8 cellular contexts compared by ENCODE assay signal in genomic region chr4:158769175-158769831, GRCh38. TPM values are rescaled to one million over a fixed set of nuclear protein-coding genes. Genes with fewer than 3 reads are reported as not detected.
A peak's percentile ranks its signal among the peaks of the same experiment; 100 is the strongest.
DNase-seq lines count a peak whose midpoint lies in the region; ATAC-seq and TF ChIP-seq lines count a peak whose summit lies in the region.

No MANE protein-coding gene starts in this region.

- H3K27ac Mint-ChIP-seq in activated T-helper 1 cell treated with anti-CD3 and anti-CD28 coated beads, Interleukin-12 subunit alpha, Interleukin-12 subunit beta, Interleukin-2, Interleukin-4 antibody, amounts not matched to agents 30 ng/mL and 10 ng/mL and 1 ng/mL, durations not matched to agents 14 hours and 24 hours and 36 hours, result peak overlapping the region; percentile 98
- H3K27ac Mint-ChIP-seq in neural crest cell (ENCODE audit: unreplicated experiment), result peak overlapping the region; percentile 96

- ATAC-seq in GM18498 (IDR thresholded peaks at IDR 0.05; ENCODE audit: unreplicated experiment), result peak; percentile 42
- ATAC-seq in HG02763 (IDR thresholded peaks at IDR 0.05; ENCODE audit: unreplicated experiment), result peak; percentile 31

- H3K36me3 Mint-ChIP-seq in activated T-helper 1 cell treated with anti-CD3 and anti-CD28 coated beads, Interleukin-12 subunit alpha, Interleukin-12 subunit beta, Interleukin-2, Interleukin-4 antibody, amounts not matched to agents 30 ng/mL and 10 ng/mL and 1 ng/mL, durations not matched to agents 14 hours and 24 hours and 36 hours (ENCODE audit: low read depth), result peaks cover 2% of the 10 kb centered on the region
- H3K36me3 Mint-ChIP-seq in neural crest cell (ENCODE audit: low read depth), result no peaks in the 10 kb centered on the region

- no peaks in the 10 kb centered on the region for H3K9me3 Mint-ChIP-seq in activated T-helper 1 cell treated with anti-CD3 and anti-CD28 coated beads, Interleukin-12 subunit alpha, Interleukin-12 subunit beta, Interleukin-2, Interleukin-4 antibody, amounts not matched to agents 30 ng/mL and 10 ng/mL and 1 ng/mL, durations not matched to agents 14 hours and 24 hours and 36 hours
- no peaks in the 10 kb centered on the region for H3K9me3 Mint-ChIP-seq in neural crest cell

- H3K4me3 ChIP-seq in fibroblast of mammary gland (ENCODE audit: control insufficient read depth, low read depth, low read length) (peak overlapping the region; percentile 85), thymus (ENCODE audit: low read length) (peak overlapping the region; percentile 91)

- H3K27ac ChIP-seq in thymus (ENCODE audit: low read depth), result peak overlapping the region; percentile 77

- no peaks in the 10 kb centered on the region for H3K9me3 ChIP-seq in thymus (ENCODE audit: control insufficient read depth)

- peaks cover 2% of the 10 kb centered on the region for H3K27me3 Mint-ChIP-seq in activated T-helper 1 cell treated with anti-CD3 and anti-CD28 coated beads, Interleukin-12 subunit alpha, Interleukin-12 subunit beta, Interleukin-2, Interleukin-4 antibody, amounts not matched to agents 30 ng/mL and 10 ng/mL and 1 ng/mL, durations not matched to agents 14 hours and 24 hours and 36 hours (ENCODE audit: insufficient read depth)
- no peaks in the 10 kb centered on the region for H3K27me3 Mint-ChIP-seq in neural crest cell (ENCODE audit: low read depth)

- TF ChIP-seq CTCF in fibroblast of mammary gland (conservative IDR thresholded peaks at IDR 0.05; ENCODE audit: control insufficient read depth, insufficient read depth, low read depth, low read length) (no peak), neural crest cell (conservative IDR thresholded peaks at IDR 0.05) (no peak)

- peaks cover 4% of the 10 kb centered on the region for H3K4me1 ChIP-seq in thymus (ENCODE audit: control insufficient read depth, insufficient read depth, low read length)

- DNase-seq in NOMO-1 treated with DMSO at 0.1 percent for 48 hours (lab: John Stamatoyannopoulos, UW; ENCODE audit: unreplicated experiment) (peak; percentile 18), fibroblast of mammary gland (ENCODE audit: low read depth) (peak; percentile 27), neural crest cell (ENCODE audit: low read depth, low spot score) (peak; percentile 47), NCI-H2107 (lab: John Stamatoyannopoulos, UW) (no peak)
- DNase-seq in activated T-helper 1 cell treated with anti-CD3 and anti-CD28 coated beads, Interleukin-12 subunit alpha, Interleukin-12 subunit beta, Interleukin-2, Interleukin-4 antibody, amounts not matched to agents 30 ng/mL and 10 ng/mL and 1 ng/mL, durations not matched to agents 14 hours and 24 hours and 36 hours (ENCODE audit: low spot score), result peak; percentile 41

- under 1% methylated on average over 47 of the region's 47 CpGs for WGBS in thymus

- H3K27me3 ChIP-seq in thymus (ENCODE audit: control insufficient read depth, insufficient read depth), result no peaks in the 10 kb centered on the region

- peak overlapping the region; percentile 100 for H3K4me3 Mint-ChIP-seq in activated T-helper 1 cell treated with anti-CD3 and anti-CD28 coated beads, Interleukin-12 subunit alpha, Interleukin-12 subunit beta, Interleukin-2, Interleukin-4 antibody, amounts not matched to agents 30 ng/mL and 10 ng/mL and 1 ng/mL, durations not matched to agents 14 hours and 24 hours and 36 hours
- peak overlapping the region; percentile 99 for H3K4me3 Mint-ChIP-seq in neural crest cell

- intact Hi-C loops in activated T-helper 1 cell treated with anti-CD3 and anti-CD28 coated beads, Interleukin-12 subunit alpha, Interleukin-12 subunit beta, Interleukin-2, Interleukin-4 antibody, amounts not matched to agents 30 ng/mL and 10 ng/mL and 1 ng/mL, durations not matched to agents 14 hours and 24 hours and 36 hours (cut with micrococcal nuclease), result loop anchor here (1.0 to 5.0 kb wide), 7 partner anchors 41 to 437 kb away; no protein-coding TSS in a partner anchor

- H3K36me3 ChIP-seq in thymus (ENCODE audit: control insufficient read depth, insufficient read depth), result no peaks in the 10 kb centered on the region

- H3K4me1 Mint-ChIP-seq in activated T-helper 1 cell treated with anti-CD3 and anti-CD28 coated beads, Interleukin-12 subunit alpha, Interleukin-12 subunit beta, Interleukin-2, Interleukin-4 antibody, amounts not matched to agents 30 ng/mL and 10 ng/mL and 1 ng/mL, durations not matched to agents 14 hours and 24 hours and 36 hours (ENCODE audit: low read depth), result peaks cover 54% of the 10 kb centered on the region
- H3K4me1 Mint-ChIP-seq in neural crest cell, result peaks cover 27% of the 10 kb centered on the region

RNA-seq across cellular contexts. Expression of gene FNIP2, which starts 0.5 kb away (rescaled TPM):
- total RNA-seq in activated T-helper 1 cell treated with anti-CD3 and anti-CD28 coated beads, Interleukin-12 subunit alpha, Interleukin-12 subunit beta, Interleukin-2, Interleukin-4 antibody, amounts not matched to agents 30 ng/mL and 10 ng/mL and 1 ng/mL, durations not matched to agents 14 hours and 24 hours and 36 hours, result 18.8 and 20.4 TPM in 2 replicates
- total RNA-seq in neural crest cell, result 30.5 and 31.1 TPM in 2 replicates
- polyA plus RNA-seq in thymus, result 12.6 TPM

RNA-seq across cellular contexts. Expression of gene PPID, which starts 46.1 kb away (rescaled TPM):
- total RNA-seq in activated T-helper 1 cell treated with anti-CD3 and anti-CD28 coated beads, Interleukin-12 subunit alpha, Interleukin-12 subunit beta, Interleukin-2, Interleukin-4 antibody, amounts not matched to agents 30 ng/mL and 10 ng/mL and 1 ng/mL, durations not matched to agents 14 hours and 24 hours and 36 hours, result 52.8 and 55.4 TPM in 2 replicates
- total RNA-seq in neural crest cell, result 38.5 and 40.2 TPM in 2 replicates
- 34.3 TPM for polyA plus RNA-seq in thymus
